16 cellular contexts compared by ENCODE assay signal in the genomic region with DNA sequence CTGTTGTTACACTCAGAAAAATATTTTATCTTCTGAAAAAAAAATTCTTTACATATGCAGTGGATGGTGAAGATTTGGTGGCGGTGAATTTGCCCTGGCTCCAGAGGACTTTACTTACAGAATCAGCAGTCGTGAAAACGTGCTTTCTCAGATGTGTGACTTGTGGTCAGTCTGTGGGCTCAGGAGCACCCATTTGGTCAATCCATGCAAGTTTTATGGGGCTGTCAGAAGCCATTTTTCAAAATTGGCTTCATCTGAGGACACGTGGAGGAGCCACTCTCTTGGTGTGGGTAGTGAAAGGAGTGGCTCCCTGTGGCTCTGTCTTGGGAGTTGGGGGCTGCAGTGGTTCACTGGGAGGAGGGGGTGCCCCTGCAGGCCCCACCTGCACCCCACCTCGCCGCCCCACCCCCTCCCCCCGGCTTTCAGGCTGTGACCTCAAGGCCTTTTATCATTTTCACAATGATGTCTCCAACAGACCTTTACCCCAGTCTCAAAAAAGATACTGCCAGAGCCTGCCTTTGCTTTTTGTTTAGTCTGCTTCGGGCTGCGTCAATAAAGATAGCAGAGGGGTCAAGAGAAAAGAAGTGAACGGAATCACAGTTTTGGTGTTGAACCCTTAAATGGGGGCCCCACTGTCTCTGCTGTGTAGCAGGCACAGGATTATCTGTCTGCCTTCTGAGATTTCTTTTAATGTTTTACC.
A peak's percentile ranks its signal among the peaks of the same experiment; 100 is the strongest.
DNase-seq lines count a peak whose midpoint lies in the region; ATAC-seq and TF ChIP-seq lines count a peak whose summit lies in the region.
"Had no signal": no experiment of that assay in that cellular context is flagged by ENCODE, and none has a peak within 500 bp of the region (broad histone marks: within the 10 kb centered on the region; RNA-seq: fewer than 3 reads in every experiment).

No MANE protein-coding gene starts in this region.

- peak; percentile 43 for ATAC-seq in GM18909 (IDR thresholded peaks at IDR 0.05; ENCODE audit: poor library complexity, unreplicated experiment)
- ATAC-seq in HG02642 (IDR thresholded peaks at IDR 0.05; ENCODE audit: poor library complexity, unreplicated experiment), result peak; percentile 43
- ATAC-seq in HG03520 (IDR thresholded peaks at IDR 0.05; ENCODE audit: unreplicated experiment), result peak; percentile 38
- no peak for ATAC-seq in activated CD4-positive, CD25-positive, alpha-beta regulatory T cell treated with anti-CD3 and anti-CD28 coated beads, Interleukin-2, amount 50 U/mL, for 24 hours
- ATAC-seq: PC-3, SK-N-SH treated with all-trans-retinoic acid at 6 μM for 48 hours had no signal

- H3K9me3 ChIP-seq in smooth muscle cell (replicated peaks; ENCODE audit: low read depth), result no peaks in the 10 kb centered on the region

- no peaks in the 10 kb centered on the region for H4K20me1 ChIP-seq in smooth muscle cell (ENCODE audit: low read depth)

- H3K27ac ChIP-seq in smooth muscle cell (ENCODE audit: low read depth), result peak overlapping the region; percentile 74
- H3K27ac ChIP-seq: KMS-11 had no signal

- H3K79me2 ChIP-seq in smooth muscle cell (ENCODE audit: low read depth), result no peaks in the 10 kb centered on the region

- H3K4me3 ChIP-seq in smooth muscle cell, result no peak overlapping the region

- peak overlapping the region; percentile 80 for H3K4me2 ChIP-seq in smooth muscle cell
- H3K4me2 ChIP-seq: KMS-11 had no signal

- 26% methylated on average over 10 of the region's 10 CpGs for WGBS in smooth muscle cell (ENCODE audit: low lambda C conversion rate)

- no peaks in the 10 kb centered on the region for H3K27me3 ChIP-seq in smooth muscle cell (ENCODE audit: low read depth)

- H3K9ac ChIP-seq in smooth muscle cell (ENCODE audit: low read depth), result no peak overlapping the region
- H3K9ac ChIP-seq: KMS-11 had no signal

- H2AFZ ChIP-seq in smooth muscle cell (ENCODE audit: low read depth), result no peak overlapping the region

- H3K4me1 ChIP-seq in smooth muscle cell (ENCODE audit: low read depth), result peaks cover 5% of the 10 kb centered on the region

- DNase-seq in smooth muscle cell (lab: John Stamatoyannopoulos, UW; ENCODE audit: unreplicated experiment), result no peak
- DNase-seq in AG08395 (ENCODE audit: low spot score), result no peak
- DNase-seq in DMS153 treated with DMSO at 0.1 percent for 48 hours (lab: John Stamatoyannopoulos, UW; ENCODE audit: unreplicated experiment), result no peak
- DNase-seq: activated naive CD4-positive, alpha-beta T cell; CD4-positive, CD25-positive, alpha-beta regulatory T cell; GOT3; mesendoderm; NCI-H1417 treated with DMSO at 0.1 percent for 48 hours; NCI-H524; PC-3 had no signal

- peaks cover 3% of the 10 kb centered on the region for H3F3A ChIP-seq in smooth muscle cell (ENCODE audit: low read depth)

- no peak for TF ChIP-seq CTCF in smooth muscle cell (IDR thresholded peaks at IDR 0.05; ENCODE audit: borderline replicate concordance, insufficient read depth, poor library complexity, severe bottlenecking)

- H3K36me3 ChIP-seq in smooth muscle cell (ENCODE audit: low read depth), result no peaks in the 10 kb centered on the region

Comparison
In these comparisons a context has a peak if more than half of its experiments do, and no peak if none do; other contexts are left out.
1. ATAC-seq: peak in GM18909 (single experiment), HG02642 (single experiment) and HG03520 (single experiment); none in activated CD4-positive, CD25-positive, alpha-beta regulatory T cell treated with anti-CD3 and anti-CD28 coated beads, Interleukin-2, amount 50 U/mL, for 24 hours (0 of 2).